16 cellular contexts compared by ENCODE assay signal in the genomic region with DNA sequence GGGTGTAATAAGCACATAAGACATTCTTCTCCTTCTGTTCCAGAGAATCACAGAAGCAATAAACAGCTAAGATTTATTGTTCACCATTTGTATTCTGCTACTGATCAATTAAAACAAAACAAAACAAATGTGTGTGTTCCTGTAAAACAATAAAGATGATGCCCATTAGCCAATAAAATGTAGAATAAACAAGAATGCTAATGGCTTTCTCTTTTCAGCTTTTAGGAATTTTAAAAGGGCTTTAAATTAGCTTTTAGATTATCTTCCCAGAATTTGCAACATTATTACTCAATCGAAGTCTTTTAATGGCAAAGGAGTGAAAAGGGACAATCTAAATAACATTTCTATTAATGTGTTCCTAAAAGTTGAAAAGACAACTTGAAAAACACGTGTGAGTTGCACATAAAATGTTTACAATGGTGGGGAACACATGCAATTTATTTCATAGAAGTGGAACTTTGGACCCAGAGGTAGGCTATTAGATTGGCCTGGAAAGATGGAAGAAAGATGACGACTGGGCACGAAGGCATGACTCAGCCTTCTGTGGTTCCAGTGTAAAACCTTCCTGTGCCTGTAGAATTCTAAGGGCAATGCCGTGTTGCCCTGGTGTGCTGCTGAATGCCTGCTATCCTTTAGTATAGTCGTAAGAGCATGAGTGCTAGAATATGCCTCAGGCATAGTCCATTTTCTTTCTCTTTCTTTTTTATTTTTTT. TPM values are rescaled to one million over a fixed set of nuclear protein-coding genes. Genes with fewer than 3 reads are reported as not detected.
DNase-seq lines count a peak whose midpoint lies in the region; ATAC-seq and TF ChIP-seq lines count a peak whose summit lies in the region.
"Had no signal": no experiment of that assay in that cellular context is flagged by ENCODE, and none has a peak within 500 bp of the region (broad histone marks: within the 10 kb centered on the region; RNA-seq: fewer than 3 reads in every experiment).

No MANE protein-coding gene starts in this region.

- no peaks in the 10 kb centered on the region for H3K27me3 ChIP-seq in A673 (replicated peaks; ENCODE audit: insufficient read depth, low read depth, low read length, poor library complexity)
- H3K27me3 ChIP-seq: left lung, right atrium auricular region had no signal

- H3K36me3 ChIP-seq in A673 (ENCODE audit: insufficient read depth, low read length, poor library complexity, severe bottlenecking): no peaks in the 10 kb centered on the region
- H3K36me3 ChIP-seq: left lung, right atrium auricular region had no signal

- POLR2A ChIA-PET in A673 (lab: Charles Lee; ENCODE audit: low non-redundant PET): no interaction called here

- H3K9me3 ChIP-seq in A673 (ENCODE audit: low read depth, low read length, poor library complexity, severe bottlenecking): no peaks in the 10 kb centered on the region
- H3K9me3 ChIP-seq: left lung, right atrium auricular region had no signal

- ATAC-seq in left colon (peak; percentile 98), GM21367 (IDR thresholded peaks at IDR 0.05; ENCODE audit: unreplicated experiment) (no peak)
- ATAC-seq: left lung; naive thymus-derived CD8-positive, alpha-beta T cell; stimulated activated naive CD8-positive, alpha-beta T cell treated with anti-CD3 and anti-CD28 coated beads, Interleukin-15, Interleukin-2, amounts not matched to agents 100 U/mL and 50 U/mL, for 24 hours had no signal

- TF ChIP-seq CTCF in VCaP (conservative IDR thresholded peaks at IDR 0.05): no peak
- no peak for TF ChIP-seq CTCF in A673 (conservative IDR thresholded peaks at IDR 0.05; ENCODE audit: low read depth, low read length)

- H3K4me3 ChIP-seq in A673 (ENCODE audit: low read depth, low read length, poor library complexity, severe bottlenecking): no peak overlapping the region
- H3K4me3 ChIP-seq: left lung, right atrium auricular region had no signal

- DNase-seq in DMS114 treated with DMSO at 0.1 percent for 48 hours (lab: John Stamatoyannopoulos, UW; ENCODE audit: unreplicated experiment): peak; percentile 78
- DNase-seq in LHCN-M2 (ENCODE audit: low read depth): peak; percentile 52
- DNase-seq in left colon: peak; percentile 29 to 57
- DNase-seq in T-helper 9 cell: no peak
- DNase-seq in cardiac septum (ENCODE audit: low spot score): no peak
- DNase-seq in A673 (ENCODE audit: low spot score): no peak
- DNase-seq: activated CD4-positive, alpha-beta T cell treated with anti-CD3 and anti-CD28 coated beads for 4 hours; activated T-cell treated with anti-CD3 and anti-CD28 coated beads, Interleukin-2, amount 50 U/mL, for 48 hours; CD4-positive, CD25-positive, alpha-beta regulatory T cell; left lung; naive thymus-derived CD8-positive, alpha-beta T cell; NCI-H2029; stimulated activated naive CD8-positive, alpha-beta T cell treated with anti-CD3 and anti-CD28 coated beads, Interleukin-15, Interleukin-2, amounts not matched to agents 100 U/mL and 50 U/mL, for 24 hours had no signal

- BruUV-seq in A673 (replicated peaks; lab: Mats Ljungman, UMichigan): no TSS peak

- intact Hi-C loops in left colon (cut with DNase I, micrococcal nuclease): no loop called here
- intact Hi-C loops in cardiac septum (cut with DNase I): no loop called here
- intact Hi-C loops in A673 (cut with micrococcal nuclease; ENCODE audit: unreplicated experiment): no loop called here

- CTCF ChIA-PET in A673 (lab: Charles Lee): interaction anchor here (0.6 kb wide), 1 partner anchor 26 kb away, joined by 3 read pairs; no protein-coding TSS in a partner anchor

- no peaks in the 10 kb centered on the region for H3K4me1 ChIP-seq in A673 (ENCODE audit: insufficient read depth, low read length, poor library complexity, severe bottlenecking)
- H3K4me1 ChIP-seq: left lung, right atrium auricular region had no signal

- H3K27ac ChIP-seq in VCaP (peak overlapping the region; percentile 26; the same call in 1 of the 2 replicates), A673 (ENCODE audit: low read depth, low read length, poor library complexity, severe bottlenecking) (no peak overlapping the region)
- H3K27ac ChIP-seq: left lung, right atrium auricular region had no signal

RNA-seq across cellular contexts. Expression of gene DEK, which starts 29.0 kb away (rescaled TPM):
- total RNA-seq in LHCN-M2 (2014; rRNA removed) (160 and 173 TPM in 2 replicates), left colon (10 to 100 TPM; 73.7 to 75.7 TPM), cardiac septum (37.6 TPM), A673 (2021) (224 and 234 TPM in 2 replicates)
- 66.1 TPM for polyA plus RNA-seq in LHCN-M2 (2012)

Comparison
In these comparisons a context has a peak if more than half of its experiments do, and no peak if none do; other contexts are left out.
1. DNase-seq: peak in DMS114 treated with DMSO at 0.1 percent for 48 hours (single experiment), LHCN-M2 (single experiment) and left colon (2 of 2); none in T-helper 9 cell (single experiment), cardiac septum (single experiment) and A673 (single experiment).